27 cellular contexts compared by ENCODE assay signal in genomic region chr14:58875613-58876012, GRCh38.
DNase-seq lines count a peak whose midpoint lies in the region; ATAC-seq, FAIRE-seq and TF ChIP-seq lines count a peak whose summit lies in the region.
"Had no signal": no experiment of that assay in that cellular context is flagged by ENCODE, and none has a peak within 500 bp of the region (broad histone marks: within the 10 kb centered on the region; RNA-seq: fewer than 3 reads in every experiment).

No MANE protein-coding gene starts in this region.

- H3K9me2 ChIP-seq in Karpas-422 (replicated peaks; ENCODE audit: insufficient read depth, low read length), result no peaks in the 10 kb centered on the region

- no peaks in the 10 kb centered on the region for H3K36me3 Mint-ChIP-seq in neural progenitor cell
- H3K36me3 Mint-ChIP-seq: CD14-positive monocyte; CD4-positive, alpha-beta memory T cell; CD4-positive, CD25-positive, alpha-beta regulatory T cell; CD8-positive, alpha-beta memory T cell had no signal

- H3K4me3 ChIP-seq in IMR-90 (ENCODE audit: insufficient read depth, low read depth, low read length) (no peak overlapping the region), neural progenitor cell (no peak overlapping the region), Karpas-422 (ENCODE audit: low read length) (no peak overlapping the region)
- H3K4me3 ChIP-seq: A549, BLaER1 had no signal

- POLR2A ChIA-PET in IMR-90 (lab: Charles Lee; ENCODE audit: unreplicated experiment), result no interaction called here

- no peak overlapping the region for H2BK20ac ChIP-seq in IMR-90 (ENCODE audit: low read depth, low read length)

- H3K79me2 ChIP-seq in neural progenitor cell (ENCODE audit: low read depth), result no peaks in the 10 kb centered on the region
- H3K79me2 ChIP-seq in Karpas-422 (ENCODE audit: low read length), result no peaks in the 10 kb centered on the region

- H3K27ac Mint-ChIP-seq in neural progenitor cell, result peak overlapping the region; percentile 42
- H3K27ac Mint-ChIP-seq: CD14-positive monocyte; CD4-positive, alpha-beta memory T cell; CD4-positive, CD25-positive, alpha-beta regulatory T cell; CD8-positive, alpha-beta memory T cell had no signal

- dilution Hi-C loops in IMR-90 (cut with HindIII; ENCODE audit: low sequenced_read_pairs, unreplicated experiment), result no loop called here

- TF ChIP-seq RAD21 in IMR-90 (IDR thresholded peaks at IDR 0.05; ENCODE audit: low read length), result no peak

- WGBS in IMR-90 (ENCODE audit: extremely low coverage in 2 of 2, insufficient read length in 1 of 2), 2 experiments, result 57% methylated on average over 1 of the region's 1 CpG; no CpG with 5 or more reads in 1 of the 2 experiments

- no peak overlapping the region for H2AFZ ChIP-seq in IMR-90 (replicated peaks; ENCODE audit: low read length, poor library complexity)
- no peak overlapping the region for H2AFZ ChIP-seq in neural progenitor cell (replicated peaks)
- H2AFZ ChIP-seq in Karpas-422 (ENCODE audit: low read length), result no peak overlapping the region

- H2BK5ac ChIP-seq in IMR-90 (ENCODE audit: low read depth, low read length, poor library complexity, severe bottlenecking), result no peak overlapping the region

- no peak overlapping the region for H3K9ac ChIP-seq in IMR-90 (ENCODE audit: low read depth, low read length)
- no peak overlapping the region for H3K9ac ChIP-seq in neural progenitor cell
- H3K9ac ChIP-seq in Karpas-422 (ENCODE audit: low read length), result no peak overlapping the region
- H3K9ac ChIP-seq: BLaER1 had no signal

- no peak for TF ChIP-seq POLR2A in IMR-90 (IDR thresholded peaks at IDR 0.05; ENCODE audit: low read depth, low read length)

- no peak overlapping the region for H3K18ac ChIP-seq in IMR-90 (ENCODE audit: low read depth, low read length)

- H2BK15ac ChIP-seq in IMR-90 (ENCODE audit: low read depth, low read length), result no peak overlapping the region

- no peak overlapping the region for H3K14ac ChIP-seq in IMR-90 (replicated peaks; ENCODE audit: low read depth, low read length)

- CTCF ChIA-PET in IMR-90 (lab: Yijun Ruan, JAX), result interaction anchor here (0.7 kb wide), 1 partner anchor 146 kb away, joined by 4 read pairs; no protein-coding TSS in a partner anchor

- 0 out of 2 replicates have a peak overlapping the region, but pooled peaks have one; percentile 9 for H2AK5ac ChIP-seq in IMR-90 (ENCODE audit: low read depth, low read length)

- TF ChIP-seq CTCF in IMR-90 (conservative IDR thresholded peaks at IDR 0.05; ENCODE audit: low read depth, low read length), result no peak
- TF ChIP-seq CTCF in neural progenitor cell (IDR thresholded peaks at IDR 0.05), result no peak

- no peak for FAIRE-seq in HTR-8/SVneo (lab: Jason Lieb, UNC)
- FAIRE-seq: A549, GM12891 had no signal

- no peak overlapping the region for H2BK120ac ChIP-seq in IMR-90 (ENCODE audit: low read depth, low read length)

- no peaks in the 10 kb centered on the region for H3K79me1 ChIP-seq in IMR-90 (ENCODE audit: low read depth in 1 of 2, low read length in 2 of 2)

- H3K4me1 ChIP-seq in IMR-90 (ENCODE audit: control insufficient read depth, insufficient read depth, low read length) (0 out of 2 replicates have a peak, but pooled peaks cover 1% of the 10 kb centered on the region), neural progenitor cell (peaks cover 6% of the 10 kb centered on the region), Karpas-422 (ENCODE audit: low read length) (no peaks in the 10 kb centered on the region)
- H3K4me1 ChIP-seq: BE2C, BLaER1 had no signal

- no peak overlapping the region for H2AK9ac ChIP-seq in IMR-90 (replicated peaks; ENCODE audit: low read depth, low read length, poor library complexity)

- H3K4me3 Mint-ChIP-seq in neural progenitor cell, result no peak overlapping the region
- H3K4me3 Mint-ChIP-seq: CD14-positive monocyte; CD4-positive, alpha-beta memory T cell; CD4-positive, CD25-positive, alpha-beta regulatory T cell; CD8-positive, alpha-beta memory T cell had no signal

- intact Hi-C loops in IMR-90 (cut with micrococcal nuclease), result no loop called here

- no peak overlapping the region for H3K4ac ChIP-seq in IMR-90 (ENCODE audit: low read depth, low read length)

- H3K9me3 ChIP-seq in IMR-90 (ENCODE audit: control insufficient read depth, insufficient read depth, low read length), result no peaks in the 10 kb centered on the region
- H3K9me3 ChIP-seq in neural progenitor cell (ENCODE audit: low read depth), result no peaks in the 10 kb centered on the region
- no peaks in the 10 kb centered on the region for H3K9me3 ChIP-seq in Karpas-422 (ENCODE audit: low read length)
- H3K9me3 ChIP-seq: A549, BE2C, BLaER1 had no signal

- in situ Hi-C loops in IMR-90 (cut with MboI; ENCODE audit: low sequenced_read_pairs), result no loop called here

- H4K5ac ChIP-seq in IMR-90 (ENCODE audit: low read depth, low read length), result no peak overlapping the region

- no peaks in the 10 kb centered on the region for H3F3A ChIP-seq in neural progenitor cell (ENCODE audit: low read depth)

- no peaks in the 10 kb centered on the region for H3K9me3 Mint-ChIP-seq in neural progenitor cell
- H3K9me3 Mint-ChIP-seq: CD8-positive, alpha-beta memory T cell had no signal

- H3K4me2 ChIP-seq in IMR-90 (ENCODE audit: low read depth, low read length) (no peak overlapping the region), neural progenitor cell (no peak overlapping the region), Karpas-422 (ENCODE audit: low read depth, low read length, poor library complexity, severe bottlenecking) (no peak overlapping the region)
- H3K4me2 ChIP-seq: A549, BLaER1 had no signal

- no peak overlapping the region for H4K91ac ChIP-seq in IMR-90 (ENCODE audit: insufficient read depth, low read depth, low read length)

- no peak for DNase-seq in IMR-90
- DNase-seq in SK-N-DZ (ENCODE audit: low spot score), result peak; percentile 36
- DNase-seq in neural progenitor cell (ENCODE audit: low spot score), result no peak
- DNase-seq in Karpas-422, result no peak
- DNase-seq in HK-2 (ENCODE audit: unreplicated experiment), result no peak
- no peak for DNase-seq in HTR-8/SVneo (ENCODE audit: insufficient read length, low spot score)
- DNase-seq in Ammon's horn (ENCODE audit: low spot score), result no peak
- DNase-seq: AML-193; BE2C; C1 segment of cervical spinal cord; CD4-positive, alpha-beta memory T cell; CD4-positive, CD25-positive, alpha-beta regulatory T cell; CD8-positive, alpha-beta memory T cell; COR-L47; DMS 273 treated with DMSO at 0.1 percent for 48 hours; DMS153; DMS53; DMS79; DND-41; EL; GDM1 had no signal

- H3K56ac ChIP-seq in IMR-90 (ENCODE audit: extremely low read depth, insufficient read depth, low read length), result no peak overlapping the region

- H3K9me1 ChIP-seq in IMR-90 (ENCODE audit: insufficient read depth, low read length), result peaks cover 4% of the 10 kb centered on the region

- H4K8ac ChIP-seq in IMR-90 (ENCODE audit: low read depth in 2 of 2, low read length in 2 of 2), result no peak overlapping the region

- no peaks in the 10 kb centered on the region for H3K27me3 ChIP-seq in IMR-90 (ENCODE audit: control insufficient read depth, insufficient read depth, low read length)
- H3K27me3 ChIP-seq in neural progenitor cell, result no peaks in the 10 kb centered on the region
- no peaks in the 10 kb centered on the region for H3K27me3 ChIP-seq in Karpas-422 (ENCODE audit: low read length)
- H3K27me3 ChIP-seq: BE2C, BLaER1 had no signal

- H4K20me1 ChIP-seq in IMR-90 (ENCODE audit: insufficient read depth, low read length) (no peaks in the 10 kb centered on the region), neural progenitor cell (ENCODE audit: low read depth) (no peaks in the 10 kb centered on the region), Karpas-422 (ENCODE audit: insufficient read depth, low read depth, low read length) (no peaks in the 10 kb centered on the region)
- H4K20me1 ChIP-seq: BLaER1 had no signal

- peaks cover 4% of the 10 kb centered on the region for H3K27me3 Mint-ChIP-seq in neural progenitor cell (ENCODE audit: insufficient read depth, low read depth)
- H3K27me3 Mint-ChIP-seq: CD4-positive, alpha-beta memory T cell; CD4-positive, CD25-positive, alpha-beta regulatory T cell; CD8-positive, alpha-beta memory T cell had no signal

- H3K36me3 ChIP-seq in IMR-90 (ENCODE audit: control insufficient read depth, insufficient read depth, low read length) (no peaks in the 10 kb centered on the region), neural progenitor cell (no peaks in the 10 kb centered on the region), Karpas-422 (ENCODE audit: insufficient read depth, low read length) (no peaks in the 10 kb centered on the region)
- H3K36me3 ChIP-seq: BE2C, BLaER1 had no signal

- H3K27ac ChIP-seq in IMR-90 (ENCODE audit: insufficient read depth, low read length) (no peak overlapping the region), neural progenitor cell (no peak overlapping the region), Karpas-422 (ENCODE audit: low read length) (no peak overlapping the region)
- H3K27ac ChIP-seq: 22Rv1, A549, BLaER1 had no signal

- no TSS peak for BruUV-seq in IMR-90 (replicated peaks; lab: Mats Ljungman, UMichigan)

- peaks cover 25% of the 10 kb centered on the region for H3K4me1 Mint-ChIP-seq in neural progenitor cell
- H3K4me1 Mint-ChIP-seq: CD14-positive monocyte; CD4-positive, alpha-beta memory T cell; CD4-positive, CD25-positive, alpha-beta regulatory T cell; CD8-positive, alpha-beta memory T cell had no signal

- ATAC-seq in GM18498 (IDR thresholded peaks at IDR 0.05; ENCODE audit: unreplicated experiment) (peak; percentile 51), IMR-90 (ENCODE audit: low read depth) (no peak)
- ATAC-seq: A549 had no signal

- no peak overlapping the region for H3K23ac ChIP-seq in IMR-90 (ENCODE audit: low read depth, low read length)

TF ChIP-seq in IMR-90, 13 proteins besides CTCF, POLR2A, EP300 and RAD21:
- no peak for TF ChIP-seq BHLHE40 (IDR thresholded peaks at IDR 0.05; ENCODE audit: low read depth, low read length)
- no peak for TF ChIP-seq CHD1 (IDR thresholded peaks at IDR 0.05; ENCODE audit: low read depth, low read length)
- TF ChIP-seq RCOR1 (IDR thresholded peaks at IDR 0.05; ENCODE audit: insufficient replicate concordance, low read length), result no peak
- no peak for TF ChIP-seq FOS (IDR thresholded peaks at IDR 0.05; ENCODE audit: low read depth, low read length)
